ENCODE assay signal across 23 cellular contexts in genomic region chr20:63067721-63068560, GRCh38.
A peak's percentile ranks its signal among the peaks of the same experiment; 100 is the strongest.
DNase-seq lines count a peak whose midpoint lies in the region; ATAC-seq, FAIRE-seq and TF ChIP-seq lines count a peak whose summit lies in the region.
"Had no signal": no experiment of that assay in that cellular context is flagged by ENCODE, and none has a peak within 500 bp of the region (broad histone marks: within the 10 kb centered on the region; RNA-seq: fewer than 3 reads in every experiment).

No MANE protein-coding gene starts in this region.

- peak overlapping the region; percentile 65 for H3K23ac ChIP-seq in neuronal stem cell (ENCODE audit: low read depth, low read length, poor library complexity)

- peak overlapping the region; percentile 46 for H3K18ac ChIP-seq in neuronal stem cell (ENCODE audit: low read length)

- ATAC-seq in natural killer cell treated with Interleukin-12 subunit alpha and Interleukin-12 subunit beta and Interleukin-15 and Interleukin-18, amount 100 ng/mL, for 72 hours = no peak
- no peak for ATAC-seq in natural killer cell
- ATAC-seq in upper lobe of left lung (ENCODE audit: low FRiP score in 2 of 2) = no peak

- no peak overlapping the region for H2AK5ac ChIP-seq in neuronal stem cell (ENCODE audit: low read depth, low read length)

- peaks cover 20% of the 10 kb centered on the region in 2 donors for H3K27me3 Mint-ChIP-seq in natural killer cell treated with Interleukin-12 subunit alpha and Interleukin-12 subunit beta and Interleukin-15 and Interleukin-18, amount 100 ng/mL, for 72 hours
- H3K27me3 Mint-ChIP-seq in natural killer cell (ENCODE audit: low read depth in 2 of 2) = peaks cover 14 to 25% of the 10 kb centered on the region in 2 donors

- no peak overlapping the region for H2BK15ac ChIP-seq in neuronal stem cell (ENCODE audit: low read length)

- no peak overlapping the region for H3K4me2 ChIP-seq in neuronal stem cell (ENCODE audit: insufficient read depth, low read length, poor library complexity, severe bottlenecking)
- H3K4me2 ChIP-seq: KMS-11 had no signal

- no peak overlapping the region for H2BK120ac ChIP-seq in neuronal stem cell (ENCODE audit: low read depth, low read length)

- TF ChIP-seq EP300 in upper lobe of left lung (IDR thresholded peaks at IDR 0.05) = no peak

- no peak overlapping the region for H3K9ac ChIP-seq in neuronal stem cell (ENCODE audit: low read depth, low read length, poor library complexity)
- H3K9ac ChIP-seq: GM23248, KMS-11 had no signal

- TF ChIP-seq CTCF in natural killer cell (IDR thresholded peaks at IDR 0.05) = no peak
- no peak for TF ChIP-seq CTCF in bronchial epithelial cell (IDR thresholded peaks at IDR 0.05; ENCODE audit: insufficient read depth, low read length, severe bottlenecking)
- no peak for TF ChIP-seq CTCF in upper lobe of left lung (IDR thresholded peaks at IDR 0.05)

- intact Hi-C loops in natural killer cell (cut with micrococcal nuclease) = no loop called here

- H4K91ac ChIP-seq in neuronal stem cell (ENCODE audit: low read depth, low read length, poor library complexity) = no peak overlapping the region

- H3K4me1 Mint-ChIP-seq in natural killer cell treated with Interleukin-12 subunit alpha and Interleukin-12 subunit beta and Interleukin-15 and Interleukin-18, amount 100 ng/mL, for 72 hours (ENCODE audit: low read depth in 2 of 2) = no peaks in the 10 kb centered on the region
- no peaks in the 10 kb centered on the region for H3K4me1 Mint-ChIP-seq in natural killer cell

- H3K4me3 Mint-ChIP-seq in natural killer cell treated with Interleukin-12 subunit alpha and Interleukin-12 subunit beta and Interleukin-15 and Interleukin-18, amount 100 ng/mL, for 72 hours = no peak overlapping the region
- H3K4me3 Mint-ChIP-seq in natural killer cell = no peak overlapping the region
- H3K4me3 Mint-ChIP-seq: CD4-positive, alpha-beta memory T cell had no signal

- H3K27ac ChIP-seq in neuronal stem cell (replicated peaks; ENCODE audit: low read length) (no peak overlapping the region), upper lobe of left lung (no peak overlapping the region)
- H3K27ac ChIP-seq: BLaER1 treated with 17β-estradiol and CSF1 and Interleukin-3, amounts not matched to agents 10 nM and 100 nM; GM23248; KMS-11; SJSA1 had no signal

- H2BK5ac ChIP-seq in neuronal stem cell (ENCODE audit: low read length) = no peak overlapping the region

- H3K9me3 Mint-ChIP-seq in natural killer cell treated with Interleukin-12 subunit alpha and Interleukin-12 subunit beta and Interleukin-15 and Interleukin-18, amount 100 ng/mL, for 72 hours = no peaks in the 10 kb centered on the region
- no peaks in the 10 kb centered on the region for H3K9me3 Mint-ChIP-seq in natural killer cell
- H3K9me3 Mint-ChIP-seq: CD4-positive, alpha-beta memory T cell had no signal

- TF ChIP-seq POLR2A in upper lobe of left lung (IDR thresholded peaks at IDR 0.05) = no peak

- no peaks in the 10 kb centered on the region for H3K36me3 ChIP-seq in bronchial epithelial cell (ENCODE audit: control insufficient read depth, insufficient read depth, low read length)
- H3K36me3 ChIP-seq in neuronal stem cell (replicated peaks in 1 of 2; ENCODE audit: control insufficient read depth in 2 of 2, insufficient read depth in 2 of 2, low read length in 2 of 2) = no peaks in the 10 kb centered on the region
- H3K36me3 ChIP-seq in upper lobe of left lung = no peaks in the 10 kb centered on the region
- H3K36me3 ChIP-seq: BLaER1 treated with 17β-estradiol and CSF1 and Interleukin-3, amounts not matched to agents 10 nM and 100 nM; HAP-1; SJSA1 had no signal

- no peaks in the 10 kb centered on the region for H3K36me3 Mint-ChIP-seq in natural killer cell treated with Interleukin-12 subunit alpha and Interleukin-12 subunit beta and Interleukin-15 and Interleukin-18, amount 100 ng/mL, for 72 hours
- no peaks in the 10 kb centered on the region for H3K36me3 Mint-ChIP-seq in natural killer cell
- H3K36me3 Mint-ChIP-seq: CD4-positive, alpha-beta memory T cell had no signal

- H3K4ac ChIP-seq in neuronal stem cell (ENCODE audit: low read length) = no peak overlapping the region

- H3K9me3 ChIP-seq in neuronal stem cell (replicated peaks in 1 of 2; ENCODE audit: control insufficient read depth in 2 of 2, insufficient read depth in 1 of 2, low read depth in 1 of 2, low read length in 2 of 2) (peaks cover 2 to 6% of the 10 kb centered on the region in 2 donors), upper lobe of left lung (no peaks in the 10 kb centered on the region)
- H3K9me3 ChIP-seq: BLaER1 treated with 17β-estradiol and CSF1 and Interleukin-3, amounts not matched to agents 10 nM and 100 nM; Caco-2; HAP-1 had no signal

- no peak overlapping the region for H4K8ac ChIP-seq in neuronal stem cell (ENCODE audit: low read depth, low read length)

- H3K27me3 ChIP-seq in bronchial epithelial cell (ENCODE audit: control insufficient read depth, insufficient read depth, low read length) (no peaks in the 10 kb centered on the region), neuronal stem cell (ENCODE audit: control insufficient read depth in 3 of 3, insufficient read depth in 3 of 3, low read depth in 1 of 3, low read length in 3 of 3) (peaks cover 10 to 68% (median 24%) of the 10 kb centered on the region in 3 experiments), upper lobe of left lung (peaks cover 0 to 23% (median 13%) of the 10 kb centered on the region in 4 donors)

- H3K14ac ChIP-seq in neuronal stem cell (ENCODE audit: low read length) = no peak overlapping the region

- H3K4me1 ChIP-seq in neuronal stem cell (ENCODE audit: control insufficient read depth in 2 of 2, insufficient read depth in 1 of 2, low read depth in 1 of 2, low read length in 2 of 2) (no peaks in the 10 kb centered on the region), upper lobe of left lung (peaks cover 0 to 11% (median 0%) of the 10 kb centered on the region in 4 donors)
- H3K4me1 ChIP-seq: Caco-2, HAP-1, SJSA1 had no signal

- no peak overlapping the region for H3K27ac Mint-ChIP-seq in natural killer cell treated with Interleukin-12 subunit alpha and Interleukin-12 subunit beta and Interleukin-15 and Interleukin-18, amount 100 ng/mL, for 72 hours
- H3K27ac Mint-ChIP-seq in natural killer cell = no peak overlapping the region
- H3K27ac Mint-ChIP-seq: CD4-positive, alpha-beta memory T cell had no signal

- H2AFZ ChIP-seq in neuronal stem cell (ENCODE audit: low read length) = no peak overlapping the region
- H2AFZ ChIP-seq: GM23248 had no signal

- no CpG with 5 or more reads among the region's 26 CpGs for WGBS in neuronal stem cell (ENCODE audit: extremely low coverage in 2 of 2, insufficient read length in 2 of 2, insufficient replicate concordance in 1 of 2), 2 donors
- 72 to 75% methylated on average over 22 to 25 of the region's 26 CpGs for WGBS in upper lobe of left lung, 2 donors

- H3K4me3 ChIP-seq in bronchial epithelial cell (ENCODE audit: low read depth, low read length) = no peak overlapping the region
- no peak overlapping the region for H3K4me3 ChIP-seq in neuronal stem cell (ENCODE audit: low read length in 2 of 2)
- H3K4me3 ChIP-seq in upper lobe of left lung = no peak overlapping the region
- H3K4me3 ChIP-seq: BLaER1 treated with 17β-estradiol and CSF1 and Interleukin-3, amounts not matched to agents 10 nM and 100 nM; GM23248; HAP-1; SJSA1 had no signal

- peak; percentile 56 for DNase-seq in natural killer cell treated with Interleukin-12 subunit alpha and Interleukin-12 subunit beta and Interleukin-15 and Interleukin-18, amount 100 ng/mL, for 72 hours (ENCODE audit: low spot score)
- no peak for DNase-seq in natural killer cell
- DNase-seq in bronchial epithelial cell (ENCODE audit: low read depth) = no peak
- no peak for DNase-seq in neuronal stem cell (ENCODE audit: low spot score)
- DNase-seq in HUDEP-2 (lab: John Stamatoyannopoulos, UW; ENCODE audit: unreplicated experiment in 76 of 76) = no peak
- DNase-seq in upper lobe of left lung = no peak
- DNase-seq in islet precursor cell = no peak
- DNase-seq: CD4-positive, alpha-beta memory T cell; DMS 273 treated with DMSO at 0.1 percent for 48 hours; DND-41; GM23248; NCI-H1105 treated with DMSO at 0.1 percent for 48 hours; NCI-H2029 treated with DMSO at 0.1 percent for 48 hours; NCI-H2171; NCI-H345; NCI-H524 treated with DMSO at 0.1 percent for 48 hours; NCI-H82 had no signal

- H3K79me1 ChIP-seq in neuronal stem cell (ENCODE audit: low read depth, low read length) = no peaks in the 10 kb centered on the region

- peak; percentile 60 for FAIRE-seq in bronchial epithelial cell (lab: Jason Lieb, UNC)
- FAIRE-seq: GM12891 had no signal

- H2BK12ac ChIP-seq in neuronal stem cell (ENCODE audit: low read length) = no peak overlapping the region
